ENCODE assay signal across 15 cellular contexts in genomic region chr17:76995352-76996105, GRCh38.
DNase-seq lines count a peak whose midpoint lies in the region; ATAC-seq and TF ChIP-seq lines count a peak whose summit lies in the region.
"Had no signal": no experiment of that assay in that cellular context is flagged by ENCODE, and none has a peak within 500 bp of the region (broad histone marks: within the 10 kb centered on the region; RNA-seq: fewer than 3 reads in every experiment).

No MANE protein-coding gene starts in this region.

- peak overlapping the region in 9 of 11 experiments; percentile 74 to 99 (median 90); a peak in 18 of 22 replicates for H3K4me2 ChIP-seq in BLaER1 treated with 17β-estradiol and CSF1 and Interleukin-3, amounts not matched to agents 10 nM and 100 nM

- no peak for TF ChIP-seq EP300 in upper lobe of left lung (IDR thresholded peaks at IDR 0.05)

- peak overlapping the region in 4 of 11 experiments; percentile 0 to 50 (median 21); a peak in 5 of 22 replicates for H3K27ac ChIP-seq in BLaER1 treated with 17β-estradiol and CSF1 and Interleukin-3, amounts not matched to agents 10 nM and 100 nM
- no peak overlapping the region for H3K27ac ChIP-seq in upper lobe of left lung

- H3K9me3 ChIP-seq in BLaER1 treated with 17β-estradiol and CSF1 and Interleukin-3, amounts not matched to agents 10 nM and 100 nM (replicated peaks in 1 of 11) = no peaks in the 10 kb centered on the region
- H3K9me3 ChIP-seq in upper lobe of left lung = no peaks in the 10 kb centered on the region
- no peaks in the 10 kb centered on the region for H3K9me3 ChIP-seq in mucosa of descending colon

- H3K27me3 ChIP-seq in BLaER1 treated with 17β-estradiol and CSF1 and Interleukin-3, amounts not matched to agents 10 nM and 100 nM = peaks cover 0 to 25% (median 0%) of the 10 kb centered on the region in 11 experiments; a peak in 3 of 22 replicates
- H3K27me3 ChIP-seq in upper lobe of left lung = no peaks in the 10 kb centered on the region

- TF ChIP-seq CTCF in upper lobe of left lung (IDR thresholded peaks at IDR 0.05) (no peak), mucosa of descending colon (IDR thresholded peaks at IDR 0.05) (no peak)

- intact Hi-C loops in mucosa of descending colon (cut with DNase I, micrococcal nuclease) = no loop called here

- H3K36me3 ChIP-seq in BLaER1 treated with 17β-estradiol and CSF1 and Interleukin-3, amounts not matched to agents 10 nM and 100 nM = no peaks in the 10 kb centered on the region
- no peaks in the 10 kb centered on the region for H3K36me3 ChIP-seq in upper lobe of left lung
- H3K36me3 ChIP-seq in mucosa of descending colon (ENCODE audit: low read depth) = no peaks in the 10 kb centered on the region

- no peaks in the 10 kb centered on the region; a peak in 1 of 22 replicates for H4K20me1 ChIP-seq in BLaER1 treated with 17β-estradiol and CSF1 and Interleukin-3, amounts not matched to agents 10 nM and 100 nM

- H3K9ac ChIP-seq in BLaER1 treated with 17β-estradiol and CSF1 and Interleukin-3, amounts not matched to agents 10 nM and 100 nM = peak overlapping the region in 3 of 11 experiments; percentile 15 to 28 (median 19); a peak in 4 of 22 replicates

- DNase-seq in ELF-1 (ENCODE audit: low read depth, low spot score) (peak; percentile 75), NCI-H345 treated with DMSO at 0.1 percent for 48 hours (lab: John Stamatoyannopoulos, UW; ENCODE audit: unreplicated experiment) (peak; percentile 70), iPS DF 4.7 (ENCODE audit: extremely low read depth, low spot score) (peak; percentile 46), upper lobe of left lung (no peak), mucosa of descending colon (no peak)
- no peak for DNase-seq in effector CD4-positive, alpha-beta T cell
- DNase-seq: aorta, foreskin melanocyte, KG1, left colon, naive B cell, NCI-H446 treated with DMSO at 0.1 percent for 48 hours, substantia nigra had no signal

- TF ChIP-seq POLR2A in upper lobe of left lung (IDR thresholded peaks at IDR 0.05) = no peak

- ATAC-seq in GM18861 (IDR thresholded peaks at IDR 0.05; ENCODE audit: unreplicated experiment) (no peak), upper lobe of left lung (ENCODE audit: low FRiP score in 2 of 2) (no peak), mucosa of descending colon (no peak)
- ATAC-seq: left colon had no signal

- H3K4me3 ChIP-seq in BLaER1 treated with 17β-estradiol and CSF1 and Interleukin-3, amounts not matched to agents 10 nM and 100 nM = peak overlapping the region in 2 of 10 experiments; percentile 4 to 37; a peak in 2 of 20 replicates
- H3K4me3 ChIP-seq in upper lobe of left lung (no peak overlapping the region), mucosa of descending colon (no peak overlapping the region)

- WGBS in upper lobe of left lung, 2 donors = 68 to 85% methylated on average over 8 to 11 of the region's 11 CpGs

- H3K4me1 ChIP-seq in BLaER1 treated with 17β-estradiol and CSF1 and Interleukin-3, amounts not matched to agents 10 nM and 100 nM = peaks cover 33 to 91% (median 78%) of the 10 kb centered on the region in 10 experiments
- H3K4me1 ChIP-seq in upper lobe of left lung (peaks cover 0 to 2% (median 0%) of the 10 kb centered on the region in 4 donors), mucosa of descending colon (ENCODE audit: low read depth) (no peaks in the 10 kb centered on the region)

Comparison
In these comparisons a context has a peak if more than half of its experiments do, and no peak if none do; other contexts are left out.
1. DNase-seq: peak in ELF-1 (single experiment), NCI-H345 treated with DMSO at 0.1 percent for 48 hours (single experiment) and iPS DF 4.7 (single experiment); none in effector CD4-positive, alpha-beta T cell (single experiment), upper lobe of left lung (0 of 2) and mucosa of descending colon (0 of 3).